ENCODE assay signal across 8 cellular contexts in the genomic region with DNA sequence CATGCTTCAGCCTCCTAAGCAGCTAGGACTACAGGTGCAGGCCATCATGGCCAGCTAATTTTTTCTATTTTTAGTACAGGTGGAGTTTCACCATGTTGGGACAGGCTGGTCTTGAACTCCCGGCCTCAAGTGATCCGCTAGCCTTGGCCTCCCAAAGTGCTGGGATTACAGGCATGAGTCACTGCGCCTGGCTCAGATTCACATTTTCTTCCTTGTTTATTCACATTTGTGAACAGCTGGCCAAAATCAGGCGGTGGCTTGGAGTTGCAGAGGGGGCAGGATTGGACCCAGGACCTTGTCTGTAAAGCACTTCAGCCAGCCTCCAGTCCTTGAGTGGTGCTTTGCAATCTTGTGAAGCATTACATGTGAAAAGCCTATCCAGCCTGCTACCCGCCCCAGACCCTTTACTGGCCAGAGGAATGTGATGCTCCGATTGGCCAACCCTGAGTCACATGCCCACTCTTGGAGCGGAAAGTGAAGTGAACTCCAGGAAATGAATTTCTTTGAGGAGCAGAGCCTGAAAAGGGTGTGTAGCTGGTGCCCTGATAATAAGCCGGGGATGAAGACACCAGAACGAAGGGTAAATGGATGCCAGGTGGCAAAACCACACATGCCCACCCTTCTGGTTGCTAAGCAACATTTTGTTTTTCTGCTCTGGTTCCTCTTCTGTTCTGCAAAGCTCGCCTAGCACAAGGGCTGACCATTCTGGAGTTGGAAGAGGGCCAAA.
A peak's percentile ranks its signal among the peaks of the same experiment; 100 is the strongest.
DNase-seq lines count a peak whose midpoint lies in the region; ATAC-seq and TF ChIP-seq lines count a peak whose summit lies in the region.

No MANE protein-coding gene starts in this region.

- H3K36me3 Mint-ChIP-seq in Caco-2 (ENCODE audit: insufficient read depth, unreplicated experiment) (peaks cover 4% of the 10 kb centered on the region), memory B cell (no peaks in the 10 kb centered on the region)

- H3K4me3 ChIP-seq in Caco-2 (ENCODE audit: low read depth, low read length): no peak overlapping the region

- peak; percentile 27 to 62 for DNase-seq in Caco-2
- DNase-seq in HT1080 (ENCODE audit: low read depth): peak; percentile 27
- DNase-seq in NOMO-1 treated with DMSO at 0.1 percent for 48 hours (lab: John Stamatoyannopoulos, UW; ENCODE audit: unreplicated experiment): peak; percentile 91
- peak; percentile 42 for DNase-seq in dermis blood vessel endothelial cell
- DNase-seq in memory B cell (ENCODE audit: low spot score in 2 of 2): peak; percentile 68 to 85
- peak; percentile 93 for DNase-seq in ureter (ENCODE audit: low spot score)
- DNase-seq in GM19238 (ENCODE audit: insufficient read length, low spot score): no peak

- no peaks in the 10 kb centered on the region for H3K36me3 ChIP-seq in Caco-2 (ENCODE audit: control insufficient read depth, insufficient read depth, low read length)

- intact Hi-C loops in Caco-2 (cut with micrococcal nuclease; ENCODE audit: unreplicated experiment): no loop called here

- ATAC-seq in memory B cell (ENCODE audit: low read depth) (peak; percentile 83), HG03460 (IDR thresholded peaks at IDR 0.05; ENCODE audit: unreplicated experiment) (no peak)

- H3K27me3 ChIP-seq in Caco-2 (replicated peaks; ENCODE audit: control insufficient read depth, insufficient read depth, low read length): no peaks in the 10 kb centered on the region

- POLR2A ChIA-PET in Caco-2 (lab: Charles Lee): no interaction called here

- H3K4me1 Mint-ChIP-seq in Caco-2 (ENCODE audit: low read depth, unreplicated experiment): peaks cover 15% of the 10 kb centered on the region
- peaks cover 66% of the 10 kb centered on the region for H3K4me1 Mint-ChIP-seq in memory B cell

- H3K4me1 ChIP-seq in Caco-2: peaks cover 38% of the 10 kb centered on the region

- no peak for TF ChIP-seq CTCF in Caco-2 (IDR thresholded peaks at IDR 0.05; ENCODE audit: insufficient read depth in 1 of 2, low read depth in 1 of 2, low read length in 1 of 2, severe bottlenecking in 1 of 2, unreplicated experiment in 1 of 2)

- H3K9me3 ChIP-seq in Caco-2: no peaks in the 10 kb centered on the region

- H3K9me3 Mint-ChIP-seq in Caco-2 (ENCODE audit: unreplicated experiment) (no peaks in the 10 kb centered on the region), memory B cell (no peaks in the 10 kb centered on the region)

- H3K27ac Mint-ChIP-seq in Caco-2 (ENCODE audit: unreplicated experiment): no peak overlapping the region
- H3K27ac Mint-ChIP-seq in memory B cell: peak overlapping the region; percentile 99

- no TSS peak for BruUV-seq in Caco-2 (replicated peaks; lab: Mats Ljungman, UMichigan)

- H3K4me3 Mint-ChIP-seq in Caco-2 (ENCODE audit: unreplicated experiment) (no peak overlapping the region), memory B cell (peak overlapping the region; percentile 60)

- H3K27me3 Mint-ChIP-seq in Caco-2 (ENCODE audit: insufficient read depth, unreplicated experiment) (no peaks in the 10 kb centered on the region), memory B cell (peaks cover 1% of the 10 kb centered on the region)

- CTCF ChIA-PET in Caco-2 (lab: Charles Lee): no interaction called here
